1 cellular context compared by ENCODE assay signal in the genomic region with DNA sequence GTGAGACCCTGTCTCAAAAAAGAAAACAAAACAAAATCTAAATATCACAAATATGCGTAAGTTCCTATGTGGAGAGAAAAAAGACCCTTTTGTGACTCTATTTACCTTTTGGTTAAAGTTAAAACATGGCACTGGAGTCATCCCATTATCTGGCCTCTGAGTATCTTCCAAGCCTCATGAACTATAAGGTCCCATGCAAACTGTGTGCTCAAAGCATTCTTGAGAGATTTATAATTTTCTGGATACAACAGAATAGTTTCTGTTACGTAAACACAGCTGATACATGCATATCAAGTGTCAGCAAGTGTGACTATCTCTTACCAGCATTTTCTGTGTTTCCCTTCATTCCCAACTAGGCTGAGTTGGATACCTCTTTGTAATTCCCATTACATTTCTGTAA.
TF ChIP-seq lines count a peak whose summit lies in the region.

No MANE protein-coding gene starts in this region.

TF ChIP-seq in GM23338, 12 proteins besides CTCF, POLR2A, EP300 and RAD21 (continued from another document):
- TF ChIP-seq, protein P1, sequence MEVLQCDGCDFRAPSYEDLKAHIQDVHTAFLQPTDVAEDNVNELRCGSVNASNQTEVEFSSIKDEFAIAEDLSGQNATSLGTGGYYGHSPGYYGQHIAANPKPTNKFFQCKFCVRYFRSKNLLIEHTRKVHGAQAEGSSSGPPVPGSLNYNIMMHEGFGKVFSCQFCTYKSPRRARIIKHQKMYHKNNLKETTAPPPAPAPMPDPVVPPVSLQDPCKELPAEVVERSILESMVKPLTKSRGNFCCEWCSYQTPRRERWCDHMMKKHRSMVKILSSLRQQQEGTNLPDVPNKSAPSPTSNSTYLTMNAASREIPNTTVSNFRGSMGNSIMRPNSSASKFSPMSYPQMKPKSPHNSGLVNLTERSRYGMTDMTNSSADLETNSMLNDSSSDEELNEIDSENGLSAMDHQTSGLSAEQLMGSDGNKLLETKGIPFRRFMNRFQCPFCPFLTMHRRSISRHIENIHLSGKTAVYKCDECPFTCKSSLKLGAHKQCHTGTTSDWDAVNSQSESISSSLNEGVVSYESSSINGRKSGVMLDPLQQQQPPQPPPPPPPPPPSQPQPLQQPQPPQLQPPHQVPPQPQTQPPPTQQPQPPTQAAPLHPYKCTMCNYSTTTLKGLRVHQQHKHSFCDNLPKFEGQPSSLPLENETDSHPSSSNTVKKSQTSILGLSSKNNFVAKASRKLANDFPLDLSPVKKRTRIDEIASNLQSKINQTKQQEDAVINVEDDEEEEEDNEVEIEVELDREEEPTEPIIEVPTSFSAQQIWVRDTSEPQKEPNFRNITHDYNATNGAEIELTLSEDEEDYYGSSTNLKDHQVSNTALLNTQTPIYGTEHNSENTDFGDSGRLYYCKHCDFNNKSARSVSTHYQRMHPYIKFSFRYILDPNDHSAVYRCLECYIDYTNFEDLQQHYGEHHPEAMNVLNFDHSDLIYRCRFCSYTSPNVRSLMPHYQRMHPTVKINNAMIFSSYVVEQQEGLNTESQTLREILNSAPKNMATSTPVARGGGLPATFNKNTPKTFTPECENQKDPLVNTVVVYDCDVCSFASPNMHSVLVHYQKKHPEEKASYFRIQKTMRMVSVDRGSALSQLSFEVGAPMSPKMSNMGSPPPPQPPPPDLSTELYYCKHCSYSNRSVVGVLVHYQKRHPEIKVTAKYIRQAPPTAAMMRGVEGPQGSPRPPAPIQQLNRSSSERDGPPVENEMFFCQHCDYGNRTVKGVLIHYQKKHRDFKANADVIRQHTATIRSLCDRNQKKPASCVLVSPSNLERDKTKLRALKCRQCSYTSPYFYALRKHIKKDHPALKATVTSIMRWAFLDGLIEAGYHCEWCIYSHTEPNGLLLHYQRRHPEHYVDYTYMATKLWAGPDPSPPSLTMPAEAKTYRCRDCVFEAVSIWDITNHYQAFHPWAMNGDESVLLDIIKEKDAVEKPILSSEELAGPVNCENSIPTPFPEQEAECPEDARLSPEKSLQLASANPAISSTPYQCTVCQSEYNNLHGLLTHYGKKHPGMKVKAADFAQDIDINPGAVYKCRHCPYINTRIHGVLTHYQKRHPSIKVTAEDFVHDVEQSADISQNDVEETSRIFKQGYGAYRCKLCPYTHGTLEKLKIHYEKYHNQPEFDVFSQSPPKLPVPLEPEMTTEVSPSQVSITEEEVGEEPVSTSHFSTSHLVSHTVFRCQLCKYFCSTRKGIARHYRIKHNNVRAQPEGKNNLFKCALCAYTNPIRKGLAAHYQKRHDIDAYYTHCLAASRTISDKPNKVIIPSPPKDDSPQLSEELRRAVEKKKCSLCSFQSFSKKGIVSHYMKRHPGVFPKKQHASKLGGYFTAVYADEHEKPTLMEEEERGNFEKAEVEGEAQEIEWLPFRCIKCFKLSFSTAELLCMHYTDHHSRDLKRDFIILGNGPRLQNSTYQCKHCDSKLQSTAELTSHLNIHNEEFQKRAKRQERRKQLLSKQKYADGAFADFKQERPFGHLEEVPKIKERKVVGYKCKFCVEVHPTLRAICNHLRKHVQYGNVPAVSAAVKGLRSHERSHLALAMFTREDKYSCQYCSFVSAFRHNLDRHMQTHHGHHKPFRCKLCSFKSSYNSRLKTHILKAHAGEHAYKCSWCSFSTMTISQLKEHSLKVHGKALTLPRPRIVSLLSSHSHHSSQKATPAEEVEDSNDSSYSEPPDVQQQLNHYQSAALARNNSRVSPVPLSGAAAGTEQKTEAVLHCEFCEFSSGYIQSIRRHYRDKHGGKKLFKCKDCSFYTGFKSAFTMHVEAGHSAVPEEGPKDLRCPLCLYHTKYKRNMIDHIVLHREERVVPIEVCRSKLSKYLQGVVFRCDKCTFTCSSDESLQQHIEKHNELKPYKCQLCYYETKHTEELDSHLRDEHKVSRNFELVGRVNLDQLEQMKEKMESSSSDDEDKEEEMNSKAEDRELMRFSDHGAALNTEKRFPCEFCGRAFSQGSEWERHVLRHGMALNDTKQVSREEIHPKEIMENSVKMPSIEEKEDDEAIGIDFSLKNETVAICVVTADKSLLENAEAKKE (CRISPR knock-in tag; IDR thresholded peaks at IDR 0.05): no peak
- TF ChIP-seq, protein P2, sequence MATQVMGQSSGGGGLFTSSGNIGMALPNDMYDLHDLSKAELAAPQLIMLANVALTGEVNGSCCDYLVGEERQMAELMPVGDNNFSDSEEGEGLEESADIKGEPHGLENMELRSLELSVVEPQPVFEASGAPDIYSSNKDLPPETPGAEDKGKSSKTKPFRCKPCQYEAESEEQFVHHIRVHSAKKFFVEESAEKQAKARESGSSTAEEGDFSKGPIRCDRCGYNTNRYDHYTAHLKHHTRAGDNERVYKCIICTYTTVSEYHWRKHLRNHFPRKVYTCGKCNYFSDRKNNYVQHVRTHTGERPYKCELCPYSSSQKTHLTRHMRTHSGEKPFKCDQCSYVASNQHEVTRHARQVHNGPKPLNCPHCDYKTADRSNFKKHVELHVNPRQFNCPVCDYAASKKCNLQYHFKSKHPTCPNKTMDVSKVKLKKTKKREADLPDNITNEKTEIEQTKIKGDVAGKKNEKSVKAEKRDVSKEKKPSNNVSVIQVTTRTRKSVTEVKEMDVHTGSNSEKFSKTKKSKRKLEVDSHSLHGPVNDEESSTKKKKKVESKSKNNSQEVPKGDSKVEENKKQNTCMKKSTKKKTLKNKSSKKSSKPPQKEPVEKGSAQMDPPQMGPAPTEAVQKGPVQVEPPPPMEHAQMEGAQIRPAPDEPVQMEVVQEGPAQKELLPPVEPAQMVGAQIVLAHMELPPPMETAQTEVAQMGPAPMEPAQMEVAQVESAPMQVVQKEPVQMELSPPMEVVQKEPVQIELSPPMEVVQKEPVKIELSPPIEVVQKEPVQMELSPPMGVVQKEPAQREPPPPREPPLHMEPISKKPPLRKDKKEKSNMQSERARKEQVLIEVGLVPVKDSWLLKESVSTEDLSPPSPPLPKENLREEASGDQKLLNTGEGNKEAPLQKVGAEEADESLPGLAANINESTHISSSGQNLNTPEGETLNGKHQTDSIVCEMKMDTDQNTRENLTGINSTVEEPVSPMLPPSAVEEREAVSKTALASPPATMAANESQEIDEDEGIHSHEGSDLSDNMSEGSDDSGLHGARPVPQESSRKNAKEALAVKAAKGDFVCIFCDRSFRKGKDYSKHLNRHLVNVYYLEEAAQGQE (IDR thresholded peaks at IDR 0.05; ENCODE audit: unreplicated experiment): no peak
- TF ChIP-seq STAT1 (IDR thresholded peaks at IDR 0.05; ENCODE audit: unreplicated experiment) (no peak), POLR2AphosphoS5 (IDR thresholded peaks at IDR 0.05; ENCODE audit: low read depth) (no peak)
TF ChIP-seq in GM23338: peak in this region for 0.
